27 cellular contexts compared by ENCODE assay signal in genomic region chrX:25646156-25646555, GRCh38.
"Had no signal": no experiment of that assay in that cellular context is flagged by ENCODE, and none has a peak within 500 bp of the region (broad histone marks: within the 10 kb centered on the region; RNA-seq: fewer than 3 reads in every experiment).

No MANE protein-coding gene starts in this region.

- H3K4me1 ChIP-seq: stomach, suprapubic skin, testis, thyroid gland, tibial artery, tibial nerve, transverse colon, upper lobe of left lung, upper lobe of right lung, uterus, vagina had no signal

- H3K36me3 ChIP-seq: stomach, suprapubic skin, thoracic aorta, thyroid gland, tibial artery, tibial nerve, transverse colon, upper lobe of left lung, upper lobe of right lung, uterus, vagina had no signal

- DNase-seq: stimulated activated CD4-positive, alpha-beta T cell treated with anti-CD3 and anti-CD28 coated beads, Interleukin-2, amount 100 ng/mL, for 48 hours; stimulated activated CD4-positive, alpha-beta T cell treated with anti-CD3 and anti-CD28 coated beads, Interleukin-4, amount 100 ng/mL, for 1 hour; stimulated activated CD4-positive, alpha-beta T cell treated with anti-CD3 and anti-CD28 coated beads, Interleukin-4, amount 100 ng/mL, for 24 hours; stimulated activated CD4-positive, alpha-beta T cell treated with anti-CD3 and anti-CD28 coated beads, Interleukin-4, amount 100 ng/mL, for 4 hours; stimulated activated CD8-positive, alpha-beta memory T cell treated with anti-CD3 and anti-CD28 coated beads, Interleukin-4, amount 100 ng/mL, for 48 hours; stimulated activated naive B cell treated with anti-CD40 and anti-IgM and Interleukin-4, amounts not matched to agents 10 μg/mL and 1 μg/mL and 100 μg/mL, for 72 hours; stimulated activated naive CD4-positive, alpha-beta T cell; stimulated activated naive CD4-positive, alpha-beta T cell treated with Interleukin-2 at 50 U/mL for 16 hours; stimulated activated naive CD8-positive, alpha-beta T cell treated with anti-CD3 and anti-CD28 coated beads, Interleukin-15, amount 100 ng/mL, for 72 hours; stimulated activated naive CD8-positive, alpha-beta T cell treated with anti-CD3 and anti-CD28 coated beads, Interleukin-15, Interleukin-2, amounts not matched to agents 100 U/mL and 50 U/mL, for 24 hours; stomach; substantia nigra; testis; thyroid gland; tibial artery; transverse colon; trophoblast cell; upper lobe of right lung; uterus had no signal

- H3K27me3 ChIP-seq: stomach, suprapubic skin, testis, thyroid gland, tibial artery, tibial nerve, transverse colon, upper lobe of left lung, upper lobe of right lung, uterus, vagina had no signal

- H3K9me3 ChIP-seq: suprapubic skin, testis, thoracic aorta, thyroid gland, tibial nerve, transverse colon, upper lobe of left lung, upper lobe of right lung, uterus, vagina had no signal

- FAIRE-seq: urothelium cell line had no signal

- H3K27ac ChIP-seq: stomach, suprapubic skin, testis, thoracic aorta, thyroid gland, tibial artery, tibial nerve, transverse colon, upper lobe of left lung, upper lobe of right lung, uterus, vagina had no signal

- H3K4me3 ChIP-seq: stomach, suprapubic skin, testis, thoracic aorta, thyroid gland, tibial artery, tibial nerve, transverse colon, upper lobe of left lung, upper lobe of right lung, uterus, vagina had no signal

- ATAC-seq: stimulated activated effector memory CD8-positive, alpha-beta T cell treated with anti-CD3 and anti-CD28 coated beads, Interleukin-12 subunit alpha, Interleukin-12 subunit beta, amount 100 ng/mL, for 72 hours; stimulated activated memory B cell treated with anti-CD40 and anti-IgM and Interleukin-4, amounts not matched to agents 10 μg/mL and 1 μg/mL and 100 μg/mL, for 72 hours; stimulated activated naive B cell treated with anti-CD40 and anti-IgM and Interleukin-4, amounts not matched to agents 10 μg/mL and 1 μg/mL and 100 μg/mL, for 72 hours; stimulated activated naive CD8-positive, alpha-beta T cell treated with anti-CD3 and anti-CD28 coated beads, Interleukin-15, amount 100 ng/mL, for 72 hours; stimulated activated naive CD8-positive, alpha-beta T cell treated with anti-CD3 and anti-CD28 coated beads, Interleukin-15, Interleukin-2, amounts not matched to agents 100 U/mL and 50 U/mL, for 24 hours; upper lobe of right lung had no signal
